ENCODE assay signal across 10 cellular contexts in the genomic region with DNA sequence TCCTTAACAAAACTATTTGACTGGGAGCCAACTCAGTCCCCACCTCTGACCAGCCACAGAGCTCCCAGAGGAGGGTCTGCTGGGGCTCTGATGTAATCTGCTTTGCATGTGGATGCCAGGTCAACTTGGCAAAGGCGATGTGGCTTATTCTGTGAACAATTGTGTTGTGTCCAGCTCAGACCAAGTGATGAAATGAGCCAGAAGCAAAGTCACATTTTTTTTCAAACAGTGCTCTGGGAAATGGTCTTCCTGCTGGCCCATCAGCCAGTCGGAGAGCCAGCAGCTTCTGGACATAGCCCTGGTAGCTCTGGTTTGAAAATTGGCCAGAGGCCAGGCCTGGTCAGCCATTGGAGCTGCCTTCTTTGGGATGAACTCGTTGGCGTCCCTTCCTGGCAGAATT.
DNase-seq lines count a peak whose midpoint lies in the region; ATAC-seq and TF ChIP-seq lines count a peak whose summit lies in the region.
"Had no signal": no experiment of that assay in that cellular context is flagged by ENCODE, and none has a peak within 500 bp of the region (broad histone marks: within the 10 kb centered on the region; RNA-seq: fewer than 3 reads in every experiment).

No MANE protein-coding gene starts in this region.

- in situ Hi-C loops in IMR-90 (cut with MboI; ENCODE audit: low sequenced_read_pairs) = no loop called here

- no peak for TF ChIP-seq CTCF in IMR-90 (conservative IDR thresholded peaks at IDR 0.05; ENCODE audit: low read depth, low read length)

- dilution Hi-C loops in IMR-90 (cut with HindIII; ENCODE audit: low sequenced_read_pairs, unreplicated experiment) = no loop called here

- H4K5ac ChIP-seq in IMR-90 (ENCODE audit: low read depth, low read length) = no peak overlapping the region

- H3K14ac ChIP-seq in IMR-90 (replicated peaks; ENCODE audit: low read depth, low read length) = no peak overlapping the region

- no peak for TF ChIP-seq RAD21 in IMR-90 (IDR thresholded peaks at IDR 0.05; ENCODE audit: low read length)

- H2BK5ac ChIP-seq in IMR-90 (ENCODE audit: low read depth, low read length, poor library complexity, severe bottlenecking) = no peak overlapping the region

- H3K56ac ChIP-seq in IMR-90 (ENCODE audit: extremely low read depth, insufficient read depth, low read length) = no peak overlapping the region

- H3K36me3 ChIP-seq in IMR-90 (ENCODE audit: control insufficient read depth, insufficient read depth, low read length) (no peaks in the 10 kb centered on the region), stomach smooth muscle (ENCODE audit: control insufficient read depth in 2 of 2, insufficient read depth in 2 of 2, low read length in 2 of 2) (no peaks in the 10 kb centered on the region)

- H3K4me1 ChIP-seq in IMR-90 (ENCODE audit: control insufficient read depth, insufficient read depth, low read length) (peaks cover 8% of the 10 kb centered on the region; the same call in 1 of the 2 replicates), stomach smooth muscle (ENCODE audit: control insufficient read depth, insufficient read depth, low read length) (peaks cover 10% of the 10 kb centered on the region)

- H4K20me1 ChIP-seq in IMR-90 (ENCODE audit: insufficient read depth, low read length) = no peaks in the 10 kb centered on the region

- no peaks in the 10 kb centered on the region for H3K79me1 ChIP-seq in IMR-90 (ENCODE audit: low read depth in 1 of 2, low read length in 2 of 2)

- ATAC-seq in IMR-90 (ENCODE audit: low read depth) = no peak
- no peak for ATAC-seq in HG03571 (IDR thresholded peaks at IDR 0.05; ENCODE audit: unreplicated experiment)

- CTCF ChIA-PET in IMR-90 (lab: Yijun Ruan, JAX) = interaction anchor here (1.9 kb wide), 1 partner anchor 9 kb away, joined by 5 read pairs; no protein-coding TSS in a partner anchor

- no peak overlapping the region for H4K8ac ChIP-seq in IMR-90 (ENCODE audit: low read depth in 2 of 2, low read length in 2 of 2)

- no peak overlapping the region for H3K9ac ChIP-seq in IMR-90 (ENCODE audit: low read depth, low read length)
- H3K9ac ChIP-seq in stomach smooth muscle (ENCODE audit: low read length in 2 of 2) = no peak overlapping the region

- no peak overlapping the region for H2BK15ac ChIP-seq in IMR-90 (ENCODE audit: low read depth, low read length)

- no peak overlapping the region for H2AK5ac ChIP-seq in IMR-90 (ENCODE audit: low read depth, low read length)

- H3K4me2 ChIP-seq in IMR-90 (ENCODE audit: low read depth, low read length) = no peak overlapping the region

- intact Hi-C loops in IMR-90 (cut with micrococcal nuclease) = no loop called here

- H2AFZ ChIP-seq in IMR-90 (replicated peaks; ENCODE audit: low read length, poor library complexity) = no peak overlapping the region

- no peak for TF ChIP-seq POLR2A in IMR-90 (IDR thresholded peaks at IDR 0.05; ENCODE audit: low read depth, low read length)

- peaks cover 9% of the 10 kb centered on the region; the same call in 1 of the 2 replicates for H3K9me1 ChIP-seq in IMR-90 (ENCODE audit: insufficient read depth, low read length)

- H3K27me3 ChIP-seq in IMR-90 (ENCODE audit: control insufficient read depth, insufficient read depth, low read length) (no peaks in the 10 kb centered on the region), stomach smooth muscle (ENCODE audit: control insufficient read depth in 1 of 2, insufficient read depth in 2 of 2, low read length in 2 of 2) (no peaks in the 10 kb centered on the region)

- H3K27ac ChIP-seq in IMR-90 (ENCODE audit: insufficient read depth, low read length) (peak overlapping the region; percentile 14; the same call in 1 of the 2 replicates), stomach smooth muscle (ENCODE audit: low read length) (peak overlapping the region; percentile 1)

- DNase-seq in IMR-90 (no peak), fibroblast of gingiva (ENCODE audit: low read depth) (peak; percentile 83), medulla oblongata (ENCODE audit: extremely low spot score) (peak; percentile 84), NCI-H2196 treated with DMSO at 0.1 percent for 48 hours (lab: John Stamatoyannopoulos, UW; ENCODE audit: unreplicated experiment) (no peak)
- no peak for DNase-seq in activated CD8-positive, alpha-beta memory T cell treated with anti-CD3 and anti-CD28 coated beads, Interleukin-2, amount 50 U/mL, for 48 hours
- DNase-seq in central memory CD4-positive, alpha-beta T cell = no peak
- DNase-seq: activated T-cell treated with anti-CD3 and anti-CD28 coated beads, Interleukin-2, amount 50 U/mL, for 1 hour; NCI-H2171 treated with DMSO at 0.1 percent for 48 hours had no signal

- 22% methylated on average over 1 of the region's 4 CpGs; no CpG with 5 or more reads in 1 of the 2 experiments for WGBS in IMR-90 (ENCODE audit: extremely low coverage in 2 of 2, insufficient read length in 1 of 2), 2 experiments

- H2AK9ac ChIP-seq in IMR-90 (replicated peaks; ENCODE audit: low read depth, low read length, poor library complexity) = no peak overlapping the region

- no peak overlapping the region for H3K4me3 ChIP-seq in IMR-90 (ENCODE audit: insufficient read depth, low read depth, low read length)
- no peak overlapping the region for H3K4me3 ChIP-seq in stomach smooth muscle (ENCODE audit: low read length in 2 of 2)

- H3K9me3 ChIP-seq in IMR-90 (ENCODE audit: control insufficient read depth, insufficient read depth, low read length) = no peaks in the 10 kb centered on the region
- H3K9me3 ChIP-seq in stomach smooth muscle (ENCODE audit: control insufficient read depth in 2 of 2, low read length in 2 of 2) = no peaks in the 10 kb centered on the region

- no peak overlapping the region for H4K91ac ChIP-seq in IMR-90 (ENCODE audit: insufficient read depth, low read depth, low read length)

- POLR2A ChIA-PET in IMR-90 (lab: Charles Lee; ENCODE audit: unreplicated experiment) = interaction anchor here (0.5 to 0.6 kb wide), 2 partner anchors 10 to 48 kb away, joined by 5 to 7 read pairs; no protein-coding TSS in a partner anchor

- H3K4ac ChIP-seq in IMR-90 (ENCODE audit: low read depth, low read length) = no peak overlapping the region

- H3K18ac ChIP-seq in IMR-90 (ENCODE audit: low read depth, low read length) = 0 out of 2 replicates have a peak overlapping the region, but pooled peaks have one; percentile 3

- no TSS peak for BruUV-seq in IMR-90 (replicated peaks; lab: Mats Ljungman, UMichigan)

- H2BK20ac ChIP-seq in IMR-90 (ENCODE audit: low read depth, low read length) = no peak overlapping the region

- H2BK120ac ChIP-seq in IMR-90 (ENCODE audit: low read depth, low read length) = no peak overlapping the region

- H3K23ac ChIP-seq in IMR-90 (ENCODE audit: low read depth, low read length) = no peak overlapping the region

TF ChIP-seq in IMR-90, 13 proteins besides CTCF, POLR2A, EP300 and RAD21:
- TF ChIP-seq RCOR1 (IDR thresholded peaks at IDR 0.05; ENCODE audit: insufficient replicate concordance, low read length) = no peak
TF ChIP-seq in IMR-90: peak in this region for 0.

Comparison
In these comparisons a context has a peak if more than half of its experiments do, and no peak if none do; other contexts are left out.
1. DNase-seq: peak in fibroblast of gingiva (single experiment) and medulla oblongata (single experiment); none in IMR-90 (single experiment), activated CD8-positive, alpha-beta memory T cell treated with anti-CD3 and anti-CD28 coated beads, Interleukin-2, amount 50 U/mL, for 48 hours (single experiment), central memory CD4-positive, alpha-beta T cell (single experiment) and NCI-H2196 treated with DMSO at 0.1 percent for 48 hours (single experiment).